Comparison of ENCODE assay signal across 8 cellular contexts in the genomic region with DNA sequence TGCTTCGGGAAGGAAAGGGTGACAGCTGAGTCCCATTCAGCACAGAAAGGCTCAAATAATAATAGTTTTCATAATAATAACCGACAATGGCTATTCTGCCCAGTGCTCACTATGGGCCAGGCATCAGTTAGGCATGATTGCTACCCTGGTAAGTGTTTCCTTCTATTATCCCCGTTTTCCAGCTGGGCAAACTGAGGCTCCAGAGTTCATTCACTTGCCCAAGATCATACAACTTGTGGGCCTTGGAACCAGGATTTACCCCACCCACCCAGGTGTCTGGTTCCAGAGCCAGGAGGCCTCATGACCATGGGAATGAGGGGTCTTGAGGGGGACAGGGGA. TPM values are rescaled to one million over a fixed set of nuclear protein-coding genes. Genes with fewer than 3 reads are reported as not detected.
DNase-seq lines count a peak whose midpoint lies in the region; ATAC-seq and TF ChIP-seq lines count a peak whose summit lies in the region.

No MANE protein-coding gene starts in this region.

- H3K27ac ChIP-seq in cardiac muscle cell (peak overlapping the region; percentile 98), angular gyrus (ENCODE audit: low read depth, low read length) (peak overlapping the region; percentile 93), upper lobe of right lung (peak overlapping the region; percentile 82)

- no peaks in the 10 kb centered on the region for H3K27me3 ChIP-seq in cardiac muscle cell
- no peaks in the 10 kb centered on the region for H3K27me3 ChIP-seq in upper lobe of right lung

- WGBS in lower leg skin, 2 donors, result 6 to 8% methylated on average over 3 of the region's 3 CpGs

- H3K9me3 ChIP-seq in cardiac muscle cell (ENCODE audit: low read depth) (no peaks in the 10 kb centered on the region), upper lobe of right lung (no peaks in the 10 kb centered on the region)

- DNase-seq in cardiac muscle cell (ENCODE audit: low read depth in 1 of 2, low spot score in 1 of 2) (no peak), cardiac septum (ENCODE audit: low spot score) (no peak), lower leg skin (ENCODE audit: low spot score in 2 of 2) (no peak), upper lobe of right lung (no peak), LoVo (ENCODE audit: low spot score) (no peak), iPS-NIHi11 (ENCODE audit: low spot score) (no peak)

- intact Hi-C loops in cardiac septum (cut with DNase I), result loop anchor here (5.0 kb wide), 1 partner anchor 42 kb away; no protein-coding TSS in a partner anchor
- intact Hi-C loops in lower leg skin (cut with DNase I; ENCODE audit: low total_unique reads), result no loop called here
- intact Hi-C loops in upper lobe of right lung (cut with DNase I), result no loop called here

- TF ChIP-seq CTCF in cardiac muscle cell (IDR thresholded peaks at IDR 0.05; ENCODE audit: low read depth, low read length), result no peak
- TF ChIP-seq CTCF in lower leg skin (IDR thresholded peaks at IDR 0.05), result no peak
- no peak for TF ChIP-seq CTCF in upper lobe of right lung (IDR thresholded peaks at IDR 0.05)

- H3K4me1 ChIP-seq in cardiac muscle cell (ENCODE audit: low read depth) (peaks cover 20% of the 10 kb centered on the region), upper lobe of right lung (peaks cover 19% of the 10 kb centered on the region)

- H3K4me3 ChIP-seq in cardiac muscle cell (peak overlapping the region; percentile 45), lower leg skin (ENCODE audit: low read depth, poor library complexity, severe bottlenecking) (peak overlapping the region; percentile 42), upper lobe of right lung (peak overlapping the region; percentile 72)

- ATAC-seq in upper lobe of right lung (no peak), GM21717 (IDR thresholded peaks at IDR 0.05; ENCODE audit: unreplicated experiment) (no peak)

- H3K36me3 ChIP-seq in cardiac muscle cell (no peaks in the 10 kb centered on the region), upper lobe of right lung (no peaks in the 10 kb centered on the region)

- TF ChIP-seq POLR2A in lower leg skin (IDR thresholded peaks at IDR 0.05), result no peak

RNA-seq across cellular contexts. Expression of gene PLOD1, which starts 0.5 kb away (rescaled TPM):
- total RNA-seq in cardiac muscle cell (158 and 185 TPM in 2 replicates), cardiac septum (52.6 TPM), lower leg skin (10 to 100 TPM; 26.5 to 54.0 (median 41.3) TPM), upper lobe of right lung (76.8 TPM)
- polyA plus RNA-seq in cardiac muscle cell, result 149 and 167 TPM in 2 replicates

RNA-seq across cellular contexts. Expression of gene KIAA2013, which starts 8.8 kb away (rescaled TPM):
- 98.0 and 112 TPM in 2 replicates for total RNA-seq in cardiac muscle cell
- 100 and 115 TPM in 2 replicates for polyA plus RNA-seq in cardiac muscle cell
- total RNA-seq in cardiac septum, result 42.6 TPM
- 100 to 1,000 TPM in 3 of 4 donors, 10 to 100 TPM in 1; 93.7 to 115 (median 103) TPM for total RNA-seq in lower leg skin
- 43.7 TPM for total RNA-seq in upper lobe of right lung

RNA-seq across cellular contexts. Expression of gene MFN2, which starts 45.2 kb away (rescaled TPM):
- 86.7 and 89.7 TPM in 2 replicates for total RNA-seq in cardiac muscle cell
- polyA plus RNA-seq in cardiac muscle cell, result 82.6 and 83.8 TPM in 2 replicates
- total RNA-seq in cardiac septum, result 619 TPM
- 100 to 1,000 TPM; 104 to 125 (median 111) TPM for total RNA-seq in lower leg skin
- total RNA-seq in upper lobe of right lung, result 89.9 TPM
